Comparison of ENCODE assay signal across 8 cellular contexts in genomic region chr1:151510614-151510956, GRCh38. TPM values are rescaled to one million over a fixed set of nuclear protein-coding genes. Genes with fewer than 3 reads are reported as not detected.
A peak's percentile ranks its signal among the peaks of the same experiment; 100 is the strongest.
DNase-seq lines count a peak whose midpoint lies in the region; ATAC-seq, FAIRE-seq and TF ChIP-seq lines count a peak whose summit lies in the region.

No MANE protein-coding gene starts in this region.

- no peak for FAIRE-seq in H1 (lab: Jason Lieb, UNC)

- H4K8ac ChIP-seq in H1 (ENCODE audit: extremely low read depth, insufficient read depth, low read length), result peak overlapping the region; percentile 30; the same call in 1 of the 2 replicates

- H3K4me1 ChIP-seq in H1 (replicated peaks in 1 of 4; ENCODE audit: control insufficient read depth in 3 of 4, insufficient read depth in 4 of 4, low read length in 3 of 4) (peaks cover 18 to 29% (median 19%) of the 10 kb centered on the region in 4 experiments), neuron (ENCODE audit: insufficient read depth, low read length) (peaks cover 31% of the 10 kb centered on the region)

- peak overlapping the region; percentile 62 for H3K56ac ChIP-seq in H1 (replicated peaks; ENCODE audit: insufficient read length, low read depth, low read length)

- TF ChIP-seq RAD21 in H1 (IDR thresholded peaks at IDR 0.05 in 1 of 2, conservative IDR thresholded peaks at IDR 0.05 in 1 of 2; ENCODE audit: low read depth in 2 of 2, low read length in 2 of 2), result no peak

- no peak overlapping the region for H4K91ac ChIP-seq in H1 (replicated peaks; ENCODE audit: insufficient read length, low read length)

- 0 out of 2 replicates have a peak overlapping the region, but pooled peaks have one; percentile 88 for H2AK5ac ChIP-seq in H1 (ENCODE audit: low read depth, low read length)

- H3K9me3 ChIP-seq in H1 (ENCODE audit: insufficient read depth in 2 of 2, low read depth in 1 of 2, low read length in 1 of 2) (no peaks in the 10 kb centered on the region), neuron (ENCODE audit: low read length) (no peaks in the 10 kb centered on the region)

- H3K27me3 ChIP-seq in H1 (replicated peaks in 1 of 4; ENCODE audit: control insufficient read depth in 3 of 4, extremely low read depth in 1 of 4, insufficient read depth in 3 of 4, low read length in 3 of 4), result 0 out of 7 replicates have a peak, but pooled peaks cover 0 to 3% (median 0%) of the 10 kb centered on the region in 4 experiments
- peaks cover 3% of the 10 kb centered on the region for H3K27me3 ChIP-seq in neuron (ENCODE audit: insufficient read depth, low read length)

- POLR2A ChIA-PET in H1 (lab: Charles Lee; ENCODE audit: partially characterized antibody), result interaction anchor here (0.6 to 17.1 kb wide), 12 partner anchors 8 to 227 kb away, joined by 3 to 283 read pairs (median 5); partner anchors contain the start of gene TUFT1

- peaks cover 24% of the 10 kb centered on the region for H3K23me2 ChIP-seq in H1 (ENCODE audit: low read depth, low read length)

- H2AFZ ChIP-seq in H1 (ENCODE audit: low read length), result no peak overlapping the region
- H2AFZ ChIP-seq in neuron (ENCODE audit: low read depth, low read length), result peak overlapping the region; percentile 88

- DNase-seq in CD14-positive monocyte (ENCODE audit: low spot score), result no peak
- no peak for DNase-seq in NB4 (ENCODE audit: low read depth)
- no peak for DNase-seq in H1 (ENCODE audit: low read depth in 1 of 2, low spot score in 2 of 2)
- no peak for DNase-seq in NOMO-1 treated with DMSO at 0.1 percent for 48 hours (lab: John Stamatoyannopoulos, UW; ENCODE audit: unreplicated experiment)

- no peak overlapping the region for H3K4ac ChIP-seq in H1 (replicated peaks; ENCODE audit: insufficient read length, low read depth, low read length)

- peak overlapping the region; percentile 52 to 94 (median 83) for H3K9ac ChIP-seq in H1 (replicated peaks in 1 of 4; ENCODE audit: extremely low read depth in 1 of 4, low read depth in 3 of 4, low read length in 3 of 4)

- WGBS in H1 (ENCODE audit: extremely low coverage in 1 of 2, insufficient coverage in 1 of 2, insufficient read length in 1 of 2, insufficient replicate concordance in 2 of 2, low coverage in 1 of 2, low lambda C conversion rate in 2 of 2, missing lambda C conversion rate in 1 of 2), 2 experiments, result 6% methylated on average over 10 of the region's 10 CpGs; no CpG with 5 or more reads in 1 of the 2 experiments

- TF ChIP-seq EP300 in H1 (IDR thresholded peaks at IDR 0.05; ENCODE audit: borderline replicate concordance in 1 of 2, low read depth in 2 of 2, low read length in 2 of 2), result no peak

- peak overlapping the region; percentile 79 for H4K5ac ChIP-seq in H1 (ENCODE audit: insufficient read length, low read depth, low read length)

- no peak for ATAC-seq in GM18870 (IDR thresholded peaks at IDR 0.05; ENCODE audit: unreplicated experiment)
- ATAC-seq in HG03520 (IDR thresholded peaks at IDR 0.05; ENCODE audit: unreplicated experiment), result no peak
- no peak for ATAC-seq in HG03571 (IDR thresholded peaks at IDR 0.05; ENCODE audit: unreplicated experiment)

- H3K14ac ChIP-seq in H1 (ENCODE audit: insufficient read length), result no peak overlapping the region

- peak overlapping the region; percentile 87 to 97 for H3K4me3 Mint-ChIP-seq in CD14-positive monocyte

- no peak for TF ChIP-seq CTCF in CD14-positive monocyte (IDR thresholded peaks at IDR 0.05)
- TF ChIP-seq CTCF in NB4 (IDR thresholded peaks at IDR 0.05; ENCODE audit: low read depth, low read length), result no peak
- no peak for TF ChIP-seq CTCF in H1 (IDR thresholded peaks at IDR 0.05; ENCODE audit: control extremely low read depth in 1 of 3, insufficient read depth in 1 of 3, low read depth in 1 of 3, low read length in 3 of 3)

- H3K79me1 ChIP-seq in H1 (ENCODE audit: low read depth, low read length), result peaks cover 13% of the 10 kb centered on the region

- peaks cover 45 to 57% (median 54%) of the 10 kb centered on the region in 3 donors for H3K27me3 Mint-ChIP-seq in CD14-positive monocyte (ENCODE audit: low read depth in 3 of 3)

- H3K4me3 ChIP-seq in NB4 (ENCODE audit: low read depth, low read length) (peak overlapping the region; percentile 37), H1 (ENCODE audit: extremely low read depth in 1 of 4, insufficient read depth in 2 of 4, low read depth in 3 of 4, low read length in 4 of 4) (peak overlapping the region; percentile 78 to 83 (median 79)), neuron (ENCODE audit: low read length) (peak overlapping the region; percentile 88)

- peak overlapping the region; percentile 82 to 98 for H3K4me2 ChIP-seq in H1 (ENCODE audit: insufficient read depth in 1 of 2, low read depth in 2 of 2, low read length in 2 of 2)

- peaks cover 0 to 27% of the 10 kb centered on the region in 2 experiments; a peak in 2 of 4 replicates for H3K79me2 ChIP-seq in H1 (ENCODE audit: control insufficient read depth in 1 of 2, insufficient read depth in 2 of 2, low read length in 2 of 2)

- H3K27ac ChIP-seq in H1 (ENCODE audit: low read depth, low read length), result peak overlapping the region; percentile 90

- H3K36me3 ChIP-seq in H1 (ENCODE audit: control insufficient read depth in 2 of 4, insufficient read depth in 4 of 4, low read length in 3 of 4), result no peaks in the 10 kb centered on the region
- no peaks in the 10 kb centered on the region for H3K36me3 ChIP-seq in neuron (ENCODE audit: insufficient read depth, low read length)

- TF ChIP-seq POLR2A in NB4 (IDR thresholded peaks at IDR 0.05; ENCODE audit: extremely low read depth, insufficient read length) (no peak), H1 (IDR thresholded peaks at IDR 0.05; ENCODE audit: control extremely low read depth in 1 of 2, low read depth in 2 of 2, low read length in 2 of 2) (no peak)

- no peak overlapping the region for H3K23ac ChIP-seq in H1 (ENCODE audit: insufficient read length)

- peak overlapping the region; percentile 88; the same call in 1 of the 2 replicates for H2BK5ac ChIP-seq in H1 (ENCODE audit: low read depth, low read length)

- no peak overlapping the region for H2BK20ac ChIP-seq in H1 (ENCODE audit: low read length)

- no peak overlapping the region for H2BK120ac ChIP-seq in H1 (replicated peaks; ENCODE audit: low read depth, low read length)

- H3K4me1 Mint-ChIP-seq in CD14-positive monocyte, result peaks cover 28% of the 10 kb centered on the region

- H3K27ac Mint-ChIP-seq in CD14-positive monocyte, result peak overlapping the region in 1 of 7 donors; percentile 61

- no peaks in the 10 kb centered on the region for H3K36me3 Mint-ChIP-seq in CD14-positive monocyte

- CTCF ChIA-PET in H1 (lab: Charles Lee; ENCODE audit: partially characterized antibody), result interaction anchor here (1.3 to 1.5 kb wide), 2 partner anchors 22 to 39 kb away, joined by 3 read pairs; no protein-coding TSS in a partner anchor

- 0 out of 2 replicates have a peak overlapping the region, but pooled peaks have one; percentile 19 for H2BK12ac ChIP-seq in H1 (ENCODE audit: low read depth, low read length)

- peaks cover 0 to 2% of the 10 kb centered on the region in 2 experiments for H4K20me1 ChIP-seq in H1 (replicated peaks in 1 of 2; ENCODE audit: control insufficient read depth in 1 of 2, insufficient read depth in 2 of 2, low read length in 2 of 2)

- H3K18ac ChIP-seq in H1 (ENCODE audit: extremely low read depth, low read length), result peak overlapping the region; percentile 80

- H2BK15ac ChIP-seq in H1 (ENCODE audit: low read length), result 0 out of 2 replicates have a peak overlapping the region, but pooled peaks have one; percentile 61

- H3K9me3 Mint-ChIP-seq in CD14-positive monocyte, result peaks cover 0 to 5% (median 2%) of the 10 kb centered on the region in 7 donors

- intact Hi-C loops in CD14-positive monocyte (cut with micrococcal nuclease), result no loop called here

TF ChIP-seq in H1, 55 proteins besides CTCF, POLR2A, EP300 and RAD21 (continues in another document):
- no peak for TF ChIP-seq NANOG (IDR thresholded peaks at IDR 0.05; ENCODE audit: insufficient read depth, low read depth, low read length, poor library complexity, severe bottlenecking)
- 0 out of 2 replicates have a peak, but pooled peaks have one; percentile 13 for TF ChIP-seq CREB1 (IDR thresholded peaks at IDR 0.05)
- TF ChIP-seq KDM1A (IDR thresholded peaks at IDR 0.05; ENCODE audit: borderline replicate concordance, low read length), result no peak
- no peak for TF ChIP-seq CBX8 (IDR thresholded peaks at IDR 0.05; ENCODE audit: borderline replicate concordance, low read depth, low read length)

RNA-seq across cellular contexts. Expression of gene CGN, which starts 0.6 kb away (rescaled TPM):
- polyA plus RNA-seq in CD14-positive monocyte, result not detected
- 52.7 and 54.6 TPM in 2 replicates for total RNA-seq in H1 (2021; fragmentation: NEBNext Ultra II Directional; extraction: Animal tissue kit (Norgen Biotek cat#: 25700))
- polyA plus RNA-seq in H1 (2011; rRNA removed), result 15.9 and 20.4 TPM in 2 replicates
- polyA plus RNA-seq in H1 (2011; cell fraction: cytosol; rRNA removed), result 15.1 TPM
- 98.4 TPM for polyA plus RNA-seq in H1 (2011; cell fraction: nucleus; rRNA removed)
- 47.3 to 55.8 TPM (median 50.2 TPM) in 4 replicates for polyA plus RNA-seq in H1 (2012, experiment 1 of 2)
- polyA plus RNA-seq in H1 (2012, experiment 2 of 2), result 15.9 TPM
- 59.6 TPM for polyA plus RNA-seq in H1 (2013, experiment 1 of 2)
- 59.3 TPM for polyA plus RNA-seq in H1 (2013, experiment 2 of 2)
- polyA minus RNA-seq in H1 (2011; rRNA and poly(A)+ RNA removed), result 29.1 and 30.2 TPM in 2 replicates
- polyA minus RNA-seq in H1 (2011; cell fraction: cytosol; rRNA and poly(A)+ RNA removed), result 14.6 TPM
- polyA minus RNA-seq in H1 (2011; cell fraction: nucleus; rRNA and poly(A)+ RNA removed), result 28.5 TPM

RNA-seq across cellular contexts. Expression of gene TUFT1, which starts 29.5 kb away (rescaled TPM):
- polyA plus RNA-seq in CD14-positive monocyte (1 to 10 TPM; 1.5 to 1.7 TPM), H1 (2011; rRNA removed) (6.6 and 7.3 TPM in 2 replicates)
- 10.1 and 10.4 TPM in 2 replicates for total RNA-seq in H1 (2021; fragmentation: NEBNext Ultra II Directional; extraction: Animal tissue kit (Norgen Biotek cat#: 25700))
- polyA plus RNA-seq in H1 (2011; cell fraction: cytosol; rRNA removed), result 9.6 TPM
- polyA plus RNA-seq in H1 (2011; cell fraction: nucleus; rRNA removed), result 6.9 TPM
- 8.2 to 9.3 TPM (median 8.9 TPM) in 4 replicates for polyA plus RNA-seq in H1 (2012, experiment 1 of 2)
- 4.6 TPM for polyA plus RNA-seq in H1 (2012, experiment 2 of 2)
- polyA plus RNA-seq in H1 (2013, experiment 1 of 2), result 7.2 TPM
- polyA plus RNA-seq in H1 (2013, experiment 2 of 2), result 7.5 TPM
- polyA minus RNA-seq in H1 (2011; rRNA and poly(A)+ RNA removed), result 8.1 and 9.4 TPM in 2 replicates
- 4.2 TPM for polyA minus RNA-seq in H1 (2011; cell fraction: cytosol; rRNA and poly(A)+ RNA removed)
- 5.5 TPM for polyA minus RNA-seq in H1 (2011; cell fraction: nucleus; rRNA and poly(A)+ RNA removed)

RNA-seq across cellular contexts. Expression of gene POGZ, which starts 51.3 kb away (rescaled TPM):
- 1 to 10 TPM in 1 of 2 donors, under 1 TPM in 1; 0.75 to 1.8 TPM for polyA plus RNA-seq in CD14-positive monocyte
- total RNA-seq in H1 (2021; fragmentation: NEBNext Ultra II Directional; extraction: Animal tissue kit (Norgen Biotek cat#: 25700)), result 105 and 109 TPM in 2 replicates
- 66.4 and 69.7 TPM in 2 replicates for polyA plus RNA-seq in H1 (2011; rRNA removed)
- polyA plus RNA-seq in H1 (2011; cell fraction: cytosol; rRNA removed), result 46.1 TPM
- 145 TPM for polyA plus RNA-seq in H1 (2011; cell fraction: nucleus; rRNA removed)
- 55.6 to 61.6 TPM (median 57.5 TPM) in 4 replicates for polyA plus RNA-seq in H1 (2012, experiment 1 of 2)
- 9.3 TPM for polyA plus RNA-seq in H1 (2012, experiment 2 of 2)
- 52.3 TPM for polyA plus RNA-seq in H1 (2013, experiment 1 of 2)
- polyA plus RNA-seq in H1 (2013, experiment 2 of 2), result 40.6 TPM
- polyA minus RNA-seq in H1 (2011; rRNA and poly(A)+ RNA removed), result 183 and 207 TPM in 2 replicates
- 75.4 TPM for polyA minus RNA-seq in H1 (2011; cell fraction: cytosol; rRNA and poly(A)+ RNA removed)
- polyA minus RNA-seq in H1 (2011; cell fraction: nucleus; rRNA and poly(A)+ RNA removed), result 133 TPM

Comparison
In these comparisons a context has a peak if more than half of its experiments do, and no peak if none do; other contexts are left out.
1. H3K4me3 ChIP-seq: peak in every context shown above with its lines; median percentile 88 in neuron; 79 in H1; 37 in NB4.
2. RNA of gene CGN, which starts 0.6 kb away (polyA plus RNA-seq): 15.1 to 98.4 TPM in H1; not detected in CD14-positive monocyte; every median in the first group is over 10 times any median in the second.